Comparison of ENCODE assay signal across 1 cellular context in the genomic region with DNA sequence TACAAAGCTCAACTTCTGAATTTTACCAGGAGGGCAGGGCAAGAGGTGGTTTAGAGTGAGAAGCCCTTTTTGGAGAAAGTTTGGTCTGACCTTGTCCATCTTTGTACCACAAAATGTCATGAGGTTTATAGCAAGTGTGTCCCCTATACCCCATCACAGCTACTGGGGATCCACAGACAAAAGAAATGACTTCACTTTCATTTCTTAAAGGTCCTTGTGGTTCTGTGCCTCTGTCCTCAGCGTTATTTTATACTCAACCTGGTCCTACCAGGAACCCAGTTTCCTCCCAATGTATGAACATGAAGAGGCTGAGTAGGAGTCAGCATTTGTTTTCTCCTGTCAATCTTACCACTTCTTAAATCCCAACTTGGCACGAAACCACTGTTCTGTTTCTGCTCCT.
TF ChIP-seq lines count a peak whose summit lies in the region.

No MANE protein-coding gene starts in this region.

TF ChIP-seq in IMR-90, 13 proteins besides CTCF, POLR2A, EP300 and RAD21:
- TF ChIP-seq MAZ (IDR thresholded peaks at IDR 0.05; ENCODE audit: borderline replicate concordance, low read depth, low read length) = no peak
- TF ChIP-seq, protein P1, sequence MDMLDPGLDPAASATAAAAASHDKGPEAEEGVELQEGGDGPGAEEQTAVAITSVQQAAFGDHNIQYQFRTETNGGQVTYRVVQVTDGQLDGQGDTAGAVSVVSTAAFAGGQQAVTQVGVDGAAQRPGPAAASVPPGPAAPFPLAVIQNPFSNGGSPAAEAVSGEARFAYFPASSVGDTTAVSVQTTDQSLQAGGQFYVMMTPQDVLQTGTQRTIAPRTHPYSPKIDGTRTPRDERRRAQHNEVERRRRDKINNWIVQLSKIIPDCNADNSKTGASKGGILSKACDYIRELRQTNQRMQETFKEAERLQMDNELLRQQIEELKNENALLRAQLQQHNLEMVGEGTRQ (IDR thresholded peaks at IDR 0.05; ENCODE audit: low read depth, low read length) = no peak
- no peak for TF ChIP-seq CHD1 (IDR thresholded peaks at IDR 0.05; ENCODE audit: low read depth, low read length)
- no peak for TF ChIP-seq BHLHE40 (IDR thresholded peaks at IDR 0.05; ENCODE audit: low read depth, low read length)
- no peak for TF ChIP-seq SMC3 (IDR thresholded peaks at IDR 0.05; ENCODE audit: low read depth, low read length)
TF ChIP-seq in IMR-90: peak in this region for 0.
